1 cellular context compared by ENCODE assay signal in genomic region chr22:21677606-21678443, GRCh38.
A peak's percentile ranks its signal among the peaks of the same experiment; 100 is the strongest.
TF ChIP-seq lines count a peak whose summit lies in the region.

No MANE protein-coding gene starts in this region.

TF ChIP-seq in HepG2, 621 proteins besides CTCF, POLR2A, EP300 and RAD21 (continued from another document and continues in another):
- TF ChIP-seq PLSCR1 (CRISPR knock-in tag; IDR thresholded peaks at IDR 0.05; ENCODE audit: borderline replicate concordance) (no peak), TERF1 (CRISPR knock-in tag; IDR thresholded peaks at IDR 0.05) (no peak), ZNF556 (CRISPR knock-in tag; IDR thresholded peaks at IDR 0.05; ENCODE audit: borderline replicate concordance) (peak; percentile 55; the same call in 1 of the 2 replicates), ZNF768 (CRISPR knock-in tag; IDR thresholded peaks at IDR 0.05) (peak; percentile 68; the same call in 1 of the 2 replicates), NKX3-1 (CRISPR knock-in tag; IDR thresholded peaks at IDR 0.05) (no peak), REPIN1 (CRISPR knock-in tag; IDR thresholded peaks at IDR 0.05; ENCODE audit: borderline replicate concordance, low read depth) (peak; percentile 83), ZNF879 (CRISPR knock-in tag; IDR thresholded peaks at IDR 0.05) (no peak), HNF1B (CRISPR knock-in tag; IDR thresholded peaks at IDR 0.05) (no peak), ZBTB38 (CRISPR knock-in tag; IDR thresholded peaks at IDR 0.05) (peak; percentile 53; the same call in 1 of the 2 replicates), NCOA2 (CRISPR knock-in tag; IDR thresholded peaks at IDR 0.05) (peak; percentile 51; the same call in 1 of the 2 replicates), ZSCAN25 (CRISPR knock-in tag; IDR thresholded peaks at IDR 0.05) (peak; percentile 85), SALL1 (CRISPR knock-in tag; IDR thresholded peaks at IDR 0.05) (peak; percentile 83), ZNF720 (CRISPR knock-in tag; IDR thresholded peaks at IDR 0.05) (no peak), ZNF687 (CRISPR knock-in tag; IDR thresholded peaks at IDR 0.05) (peak; percentile 92), TFDP1 (CRISPR knock-in tag; IDR thresholded peaks at IDR 0.05; ENCODE audit: borderline replicate concordance) (peak; percentile 33; the same call in 1 of the 2 replicates), ZNF143 (CRISPR knock-in tag; IDR thresholded peaks at IDR 0.05) (0 out of 2 replicates have a peak, but pooled peaks have one; percentile 30), ZNF543 (CRISPR knock-in tag; IDR thresholded peaks at IDR 0.05) (0 out of 2 replicates have a peak, but pooled peaks have one; percentile 58), SOX5 (CRISPR knock-in tag; IDR thresholded peaks at IDR 0.05; ENCODE audit: borderline replicate concordance) (peak; percentile 66; the same call in 1 of the 2 replicates), CREBL2 (CRISPR knock-in tag; IDR thresholded peaks at IDR 0.05; ENCODE audit: borderline replicate concordance) (no peak), ZNF326 (CRISPR knock-in tag; IDR thresholded peaks at IDR 0.05; ENCODE audit: borderline replicate concordance) (no peak), ZNF281 (CRISPR knock-in tag; IDR thresholded peaks at IDR 0.05; ENCODE audit: borderline replicate concordance) (peak; percentile 86; the same call in 1 of the 2 replicates), MED13 (CRISPR knock-in tag; IDR thresholded peaks at IDR 0.05) (no peak), NR2F6 (IDR thresholded peaks at IDR 0.05) (peak; percentile 20; the same call in 1 of the 2 replicates), NR2F6 (CRISPR knock-in tag; IDR thresholded peaks at IDR 0.05) (peak; percentile 78), ZNF282 (IDR thresholded peaks at IDR 0.05; ENCODE audit: partially characterized antibody) (peak; percentile 86), MATR3 (CRISPR knock-in tag; IDR thresholded peaks at IDR 0.05) (no peak), HDAC2 (CRISPR knock-in tag; IDR thresholded peaks at IDR 0.05) (peak; percentile 69; the same call in 1 of the 2 replicates), ZNF788 (CRISPR knock-in tag; IDR thresholded peaks at IDR 0.05; ENCODE audit: borderline replicate concordance) (peak; percentile 47; the same call in 1 of the 2 replicates), ARID3A (IDR thresholded peaks at IDR 0.05; ENCODE audit: low read depth, low read length) (no peak), MAZ (IDR thresholded peaks at IDR 0.05; ENCODE audit: borderline replicate concordance, low read depth, low read length) (no peak), MAZ (CRISPR knock-in tag; IDR thresholded peaks at IDR 0.05; ENCODE audit: low read depth) (peak; percentile 30; the same call in 1 of the 2 replicates), HOXA7 (CRISPR knock-in tag; IDR thresholded peaks at IDR 0.05) (no peak), MZF1 (CRISPR knock-in tag; IDR thresholded peaks at IDR 0.05; ENCODE audit: borderline replicate concordance) (no peak), RAD51 (IDR thresholded peaks at IDR 0.05; ENCODE audit: borderline replicate concordance) (no peak), TBX2 (CRISPR knock-in tag; IDR thresholded peaks at IDR 0.05; ENCODE audit: borderline replicate concordance) (peak; percentile 61; the same call in 1 of the 2 replicates), HIC2 (CRISPR knock-in tag; IDR thresholded peaks at IDR 0.05; ENCODE audit: low read depth) (peak; percentile 84; the same call in 1 of the 2 replicates), JDP2 (CRISPR knock-in tag; IDR thresholded peaks at IDR 0.05; ENCODE audit: borderline replicate concordance) (no peak), CSRNP1 (CRISPR knock-in tag; IDR thresholded peaks at IDR 0.05) (0 out of 2 replicates have a peak, but pooled peaks have one; percentile 28), ZSCAN29 (CRISPR knock-in tag; conservative IDR thresholded peaks at IDR 0.05) (peak; percentile 34; the same call in 1 of the 2 replicates), PAWR (CRISPR knock-in tag; IDR thresholded peaks at IDR 0.05; ENCODE audit: borderline replicate concordance) (no peak), ZNF331 (CRISPR knock-in tag; IDR thresholded peaks at IDR 0.05) (peak; percentile 45; the same call in 1 of the 2 replicates), NR1H2 (CRISPR knock-in tag; IDR thresholded peaks at IDR 0.05; ENCODE audit: borderline replicate concordance, low read depth) (no peak), KMT2A (CRISPR knock-in tag; IDR thresholded peaks at IDR 0.05) (peak; percentile 53; the same call in 1 of the 2 replicates), HOXA3 (CRISPR knock-in tag; IDR thresholded peaks at IDR 0.05) (peak; percentile 72; the same call in 1 of the 2 replicates), MIER3 (CRISPR knock-in tag; IDR thresholded peaks at IDR 0.05; ENCODE audit: borderline replicate concordance) (no peak), ZNF263 (CRISPR knock-in tag; IDR thresholded peaks at IDR 0.05) (peak; percentile 87), ZMYM4 (CRISPR knock-in tag; IDR thresholded peaks at IDR 0.05) (peak; percentile 60; the same call in 1 of the 2 replicates), KDM1A (CRISPR knock-in tag; IDR thresholded peaks at IDR 0.05) (peak; percentile 36; the same call in 1 of the 2 replicates), ZNF333 (CRISPR knock-in tag; IDR thresholded peaks at IDR 0.05; ENCODE audit: borderline replicate concordance) (no peak)
